ENCODE assay signal across 10 cellular contexts in the genomic region with DNA sequence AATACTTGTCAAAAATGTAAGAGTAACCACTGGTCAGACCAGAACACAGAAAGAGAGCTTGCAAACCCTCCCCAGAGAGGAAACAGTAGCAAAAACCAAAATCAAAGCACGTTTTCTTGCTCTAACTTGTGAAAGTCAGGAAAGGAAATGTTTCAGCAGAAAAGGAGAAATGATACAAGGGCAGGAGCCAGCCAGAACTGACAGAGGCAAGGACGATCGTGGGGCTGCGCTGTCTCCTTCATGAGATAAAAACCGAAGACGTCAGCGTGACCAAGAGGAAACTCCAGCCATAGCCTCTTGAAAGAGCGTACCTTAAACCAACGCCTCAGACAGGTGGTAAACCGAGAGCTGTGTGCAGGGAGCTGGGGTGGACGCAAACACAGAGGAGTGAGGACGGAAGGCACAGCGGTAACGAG. TPM values are rescaled to one million over a fixed set of nuclear protein-coding genes. Genes with fewer than 3 reads are reported as not detected.
A peak's percentile ranks its signal among the peaks of the same experiment; 100 is the strongest.
DNase-seq lines count a peak whose midpoint lies in the region; ATAC-seq, FAIRE-seq and TF ChIP-seq lines count a peak whose summit lies in the region.
"Had no signal": no experiment of that assay in that cellular context is flagged by ENCODE, and none has a peak within 500 bp of the region (broad histone marks: within the 10 kb centered on the region; RNA-seq: fewer than 3 reads in every experiment).

No MANE protein-coding gene starts in this region.

- H3K36me3 Mint-ChIP-seq in naive B cell = peaks cover 0 to 7% of the 10 kb centered on the region in 2 donors

- no peaks in the 10 kb centered on the region for H3K27me3 Mint-ChIP-seq in naive B cell

- H3K9me3 Mint-ChIP-seq in naive B cell = no peaks in the 10 kb centered on the region
- H3K9me3 Mint-ChIP-seq: stimulated activated naive CD8-positive, alpha-beta T cell treated with anti-CD3 and anti-CD28 coated beads, Interleukin-15, amount 100 ng/mL, for 72 hours had no signal

- H3K4me1 Mint-ChIP-seq in naive B cell = peaks cover 42 to 51% (median 48%) of the 10 kb centered on the region in 3 donors

- no peak for FAIRE-seq in H54 (lab: Jason Lieb, UNC)

- DNase-seq in naive B cell (peak; percentile 83), H54 (ENCODE audit: insufficient read length, low spot score) (no peak), NCI-H187 treated with DMSO at 0.1 percent for 48 hours (lab: John Stamatoyannopoulos, UW) (no peak), DMS153 treated with DMSO at 0.1 percent for 48 hours (lab: John Stamatoyannopoulos, UW; ENCODE audit: unreplicated experiment) (no peak)
- DNase-seq in stimulated activated CD4-positive, alpha-beta T cell treated with anti-CD3 and anti-CD28 coated beads, Interleukin-15, amount 100 ng/mL, for 24 hours = no peak
- DNase-seq: activated CD4-positive, alpha-beta T cell treated with anti-CD3 and anti-CD28 coated beads, Interleukin-2, amount 50 U/mL, for 48 hours; stimulated activated naive CD8-positive, alpha-beta T cell treated with anti-CD3 and anti-CD28 coated beads, Interleukin-15, amount 100 ng/mL, for 72 hours had no signal

- H3K27ac Mint-ChIP-seq in naive B cell = peak overlapping the region; percentile 96 to 99 (median 98)
- H3K27ac Mint-ChIP-seq: stimulated activated naive CD8-positive, alpha-beta T cell treated with anti-CD3 and anti-CD28 coated beads, Interleukin-15, amount 100 ng/mL, for 72 hours had no signal

- peak; percentile 71 for ATAC-seq in GM18867 (IDR thresholded peaks at IDR 0.05; ENCODE audit: unreplicated experiment)
- peak; percentile 67 for ATAC-seq in GM21825 (IDR thresholded peaks at IDR 0.05; ENCODE audit: unreplicated experiment)
- ATAC-seq in HG03565 (IDR thresholded peaks at IDR 0.05; ENCODE audit: unreplicated experiment) = peak; percentile 60
- peak; percentile 66 for ATAC-seq in naive B cell (ENCODE audit: low read depth in 2 of 2)
- ATAC-seq: stimulated activated naive CD8-positive, alpha-beta T cell treated with anti-CD3 and anti-CD28 coated beads, Interleukin-15, amount 100 ng/mL, for 72 hours had no signal

- peak overlapping the region; percentile 79 to 93 (median 88) for H3K4me3 Mint-ChIP-seq in naive B cell
- H3K4me3 Mint-ChIP-seq: stimulated activated naive CD8-positive, alpha-beta T cell treated with anti-CD3 and anti-CD28 coated beads, Interleukin-15, amount 100 ng/mL, for 72 hours had no signal

- TF ChIP-seq POLR2A in H54 (IDR thresholded peaks at IDR 0.05; ENCODE audit: low read depth, low read length) = no peak

RNA-seq across cellular contexts. Expression of a gene that starts 27.5 kb away (rescaled TPM):
- polyA plus RNA-seq in naive B cell (ENCODE audit: low read depth in 6 of 6) = 10 to 100 TPM in 1 of 6 donors, 1 to 10 TPM in 4, under 1 TPM in 1; 0.50 to 11.9 (median 6.1) TPM

RNA-seq across cellular contexts. Expression of a gene that starts 36.9 kb away (rescaled TPM):
- polyA plus RNA-seq in naive B cell (ENCODE audit: low read depth in 6 of 6) = 100 to 1,000 TPM in 2 of 6 donors, 10 to 100 TPM in 4; 75.6 to 111 (median 89.0) TPM

RNA-seq across cellular contexts. Expression of a gene that starts 47.2 kb away (rescaled TPM):
- 1,000 to 10,000 TPM; 1,712 to 3,127 (median 2,557) TPM for polyA plus RNA-seq in naive B cell (ENCODE audit: low read depth in 6 of 6)
